ENCODE assay signal across 9 cellular contexts in genomic region chr2:43131890-43132522, GRCh38.
DNase-seq lines count a peak whose midpoint lies in the region; ATAC-seq and TF ChIP-seq lines count a peak whose summit lies in the region.
"Had no signal": no experiment of that assay in that cellular context is flagged by ENCODE, and none has a peak within 500 bp of the region (broad histone marks: within the 10 kb centered on the region; RNA-seq: fewer than 3 reads in every experiment).

No MANE protein-coding gene starts in this region.

- H3K27ac Mint-ChIP-seq in CD8-positive, alpha-beta T cell: peak overlapping the region; percentile 100

- ATAC-seq in CD8-positive, alpha-beta T cell: no peak
- ATAC-seq in omental fat pad (ENCODE audit: low FRiP score): no peak

- no peaks in the 10 kb centered on the region for H3K36me3 ChIP-seq in CD8-positive, alpha-beta T cell (ENCODE audit: insufficient read depth, low read length)

- H3K36me3 Mint-ChIP-seq in CD8-positive, alpha-beta T cell: no peaks in the 10 kb centered on the region

- H3K4me1 Mint-ChIP-seq in CD8-positive, alpha-beta T cell (ENCODE audit: low read depth): peaks cover 95% of the 10 kb centered on the region

- H3K27ac ChIP-seq in CD8-positive, alpha-beta T cell (ENCODE audit: low read depth, low read length): peak overlapping the region; percentile 88
- H3K27ac ChIP-seq in caudate nucleus (ENCODE audit: low read depth, low read length): peak overlapping the region; percentile 27

- POLR2A ChIA-PET in CD8-positive, alpha-beta T cell (lab: Charles Lee): interaction anchor here (1.0 to 24.8 kb wide), 9 partner anchors 8 to 89 kb away, joined by 3 to 1192 read pairs (median 6); partner anchors contain the start of gene ZFP36L2

- H3K9me3 ChIP-seq in CD8-positive, alpha-beta T cell (ENCODE audit: low read length): no peaks in the 10 kb centered on the region

- no peaks in the 10 kb centered on the region for H3K9me3 Mint-ChIP-seq in CD8-positive, alpha-beta T cell

- peaks cover 96% of the 10 kb centered on the region for H3K4me1 ChIP-seq in CD8-positive, alpha-beta T cell (ENCODE audit: insufficient read depth, low read length)

- no peaks in the 10 kb centered on the region for H3K27me3 Mint-ChIP-seq in CD8-positive, alpha-beta T cell (ENCODE audit: low read depth)

- CTCF ChIA-PET in CD8-positive, alpha-beta T cell (lab: Charles Lee): interaction anchor here (0.8 to 17.4 kb wide), 7 partner anchors 17 to 352 kb away, joined by 3 to 666 read pairs (median 7); partner anchors contain the start of gene ZFP36L2

- TF ChIP-seq POLR2A in NB4 (IDR thresholded peaks at IDR 0.05; ENCODE audit: extremely low read depth, insufficient read length): no peak

- H3K27me3 ChIP-seq in CD8-positive, alpha-beta T cell (ENCODE audit: insufficient read depth, low read length): no peaks in the 10 kb centered on the region

- intact Hi-C loops in CD8-positive, alpha-beta T cell (cut with DNase I, micrococcal nuclease): loop anchor here (1.0 to 10.0 kb wide), 14 partner anchors 13 to 1027 kb away; partner anchors contain the start of gene THADA (in 1 of the 2)

- peak overlapping the region; percentile 44 for H3K4me3 ChIP-seq in CD8-positive, alpha-beta T cell (ENCODE audit: low read depth, low read length)
- H3K4me3 ChIP-seq in NB4 (ENCODE audit: low read depth, low read length): peak overlapping the region; percentile 30

- no peak for TF ChIP-seq CTCF in CD8-positive, alpha-beta T cell (IDR thresholded peaks at IDR 0.05)
- TF ChIP-seq CTCF in NB4 (IDR thresholded peaks at IDR 0.05; ENCODE audit: low read depth, low read length): no peak
- no peak for TF ChIP-seq CTCF in omental fat pad (IDR thresholded peaks at IDR 0.05)

- peak in 1 of 7 experiments; percentile 30 for DNase-seq in CD8-positive, alpha-beta T cell
- DNase-seq in NB4 (ENCODE audit: low read depth) (peak; percentile 71), caudate nucleus (lab: John Stamatoyannopoulos, UW) (peak in 1 of 61 donors; percentile 33), omental fat pad (ENCODE audit: low spot score) (peak; percentile 22), NCI-H748 (lab: John Stamatoyannopoulos, UW; ENCODE audit: unreplicated experiment) (no peak), iPS-NIHi11 (ENCODE audit: low spot score) (no peak), mucosa of gallbladder (ENCODE audit: low spot score) (no peak), GOT3 (lab: John Stamatoyannopoulos, UW) (no peak)
- DNase-seq: NCI-H1930 had no signal

- peak overlapping the region; percentile 60 for H3K4me3 Mint-ChIP-seq in CD8-positive, alpha-beta T cell

Comparison
In these comparisons a context has a peak if more than half of its experiments do, and no peak if none do; other contexts are left out.
1. DNase-seq: peak in NB4 (single experiment) and omental fat pad (single experiment); none in NCI-H748 (single experiment), iPS-NIHi11 (single experiment), mucosa of gallbladder (single experiment) and GOT3 (single experiment).